8 cellular contexts compared by ENCODE assay signal in genomic region chr20:50451792-50452425, GRCh38. TPM values are rescaled to one million over a fixed set of nuclear protein-coding genes. Genes with fewer than 3 reads are reported as not detected.
A peak's percentile ranks its signal among the peaks of the same experiment; 100 is the strongest.
DNase-seq lines count a peak whose midpoint lies in the region; ATAC-seq and TF ChIP-seq lines count a peak whose summit lies in the region.
"Not testable (repeated sequence)": the region's sequence is repeated elsewhere in the genome, so short reads cannot be mapped to it uniquely, and the experiment has no call there.

No MANE protein-coding gene starts in this region.

- peak overlapping the region in 1 of 2 donors; percentile 73 for H3K9ac ChIP-seq in colonic mucosa (ENCODE audit: low read depth in 2 of 2, low read length in 2 of 2)

- not testable (repeated sequence) for TF ChIP-seq POLR2A in uterus (IDR thresholded peaks at IDR 0.05)

- not testable (repeated sequence) for H3K4me3 Mint-ChIP-seq in Caco-2 (ENCODE audit: unreplicated experiment)
- H3K4me3 Mint-ChIP-seq in activated naive CD8-positive, alpha-beta T cell treated with anti-CD3 and anti-CD28 coated beads for 36 hours: peak overlapping the region; percentile 15
- H3K4me3 Mint-ChIP-seq in natural killer cell treated with Interleukin-12 subunit alpha and Interleukin-12 subunit beta and Interleukin-15 and Interleukin-18, amount 100 ng/mL, for 72 hours: peak overlapping the region; percentile 80
- peak overlapping the region; percentile 64 for H3K4me3 Mint-ChIP-seq in stimulated activated effector memory CD8-positive, alpha-beta T cell treated with anti-CD3 and anti-CD28 coated beads, Interleukin-12 subunit alpha, Interleukin-12 subunit beta, amount 100 ng/mL, for 72 hours

- H3K79me2 ChIP-seq in PC-9 (ENCODE audit: low read depth): not testable (repeated sequence)

- H3K9me2 ChIP-seq in PC-9 (ENCODE audit: insufficient read depth): not testable (repeated sequence)

- CTCF ChIA-PET in Caco-2 (lab: Charles Lee): interaction anchor here (1.2 to 2.7 kb wide), 2 partner anchors 39 to 261 kb away, joined by 3 to 9 read pairs; partner anchors contain the start of gene CEBPB
- CTCF ChIA-PET in PC-9 (lab: Charles Lee): not testable (repeated sequence)

- H3K4me2 ChIP-seq in PC-9: peak overlapping the region; percentile 51

- not testable (repeated sequence) for BruUV-seq in Caco-2 (replicated peaks; lab: Mats Ljungman, UMichigan); PC-9 (replicated peaks; lab: Mats Ljungman, UMichigan)

- H3K27me3 ChIP-seq in Caco-2 (replicated peaks; ENCODE audit: control insufficient read depth, insufficient read depth, low read length); PC-9 (ENCODE audit: insufficient read depth, low read depth); colonic mucosa; right atrium auricular region; uterus: not testable (repeated sequence)

- H3K4me1 ChIP-seq in Caco-2 (peaks cover 74% of the 10 kb centered on the region), PC-9 (replicated peaks; ENCODE audit: insufficient read depth) (peaks cover 23% of the 10 kb centered on the region), right atrium auricular region (peaks cover 0 to 41% of the 10 kb centered on the region in 2 donors)
- H3K4me1 ChIP-seq in colonic mucosa, uterus: not testable (repeated sequence)

- not testable (repeated sequence) for H3K9me3 Mint-ChIP-seq in Caco-2 (ENCODE audit: unreplicated experiment); activated naive CD8-positive, alpha-beta T cell treated with anti-CD3 and anti-CD28 coated beads for 36 hours; natural killer cell treated with Interleukin-12 subunit alpha and Interleukin-12 subunit beta and Interleukin-15 and Interleukin-18, amount 100 ng/mL, for 72 hours; stimulated activated effector memory CD8-positive, alpha-beta T cell treated with anti-CD3 and anti-CD28 coated beads, Interleukin-12 subunit alpha, Interleukin-12 subunit beta, amount 100 ng/mL, for 72 hours

- peaks cover 72% of the 10 kb centered on the region for H3K4me1 Mint-ChIP-seq in Caco-2 (ENCODE audit: low read depth, unreplicated experiment)
- peaks cover 18% of the 10 kb centered on the region for H3K4me1 Mint-ChIP-seq in activated naive CD8-positive, alpha-beta T cell treated with anti-CD3 and anti-CD28 coated beads for 36 hours
- peaks cover 58 to 64% of the 10 kb centered on the region in 2 donors for H3K4me1 Mint-ChIP-seq in natural killer cell treated with Interleukin-12 subunit alpha and Interleukin-12 subunit beta and Interleukin-15 and Interleukin-18, amount 100 ng/mL, for 72 hours (ENCODE audit: low read depth in 2 of 2)
- peaks cover 29% of the 10 kb centered on the region for H3K4me1 Mint-ChIP-seq in stimulated activated effector memory CD8-positive, alpha-beta T cell treated with anti-CD3 and anti-CD28 coated beads, Interleukin-12 subunit alpha, Interleukin-12 subunit beta, amount 100 ng/mL, for 72 hours

- H2AFZ ChIP-seq in PC-9: not testable (repeated sequence)

- intact Hi-C loops in Caco-2 (cut with micrococcal nuclease; ENCODE audit: unreplicated experiment); PC-9 (cut with micrococcal nuclease; ENCODE audit: unreplicated experiment); uterus (cut with DNase I; ENCODE audit: low total_unique reads): not testable (repeated sequence)
- intact Hi-C loops in colonic mucosa (cut with DNase I): loop anchor here (10.0 kb wide), 1 partner anchor 87 kb away; no protein-coding TSS in a partner anchor

- not testable (repeated sequence) for H3K9me3 ChIP-seq in Caco-2; PC-9 (ENCODE audit: insufficient read depth, low read depth); colonic mucosa; right atrium auricular region; uterus

- not testable (repeated sequence) for ATAC-seq in natural killer cell treated with Interleukin-12 subunit alpha and Interleukin-12 subunit beta and Interleukin-15 and Interleukin-18, amount 100 ng/mL, for 72 hours; stimulated activated effector memory CD8-positive, alpha-beta T cell treated with anti-CD3 and anti-CD28 coated beads, Interleukin-12 subunit alpha, Interleukin-12 subunit beta, amount 100 ng/mL, for 72 hours

- not testable (repeated sequence) for DNase-seq in Caco-2; PC-9; activated naive CD8-positive, alpha-beta T cell treated with anti-CD3 and anti-CD28 coated beads for 36 hours; colonic mucosa; right atrium auricular region (ENCODE audit: low spot score); natural killer cell treated with Interleukin-12 subunit alpha and Interleukin-12 subunit beta and Interleukin-15 and Interleukin-18, amount 100 ng/mL, for 72 hours (ENCODE audit: low spot score); stimulated activated effector memory CD8-positive, alpha-beta T cell treated with anti-CD3 and anti-CD28 coated beads, Interleukin-12 subunit alpha, Interleukin-12 subunit beta, amount 100 ng/mL, for 72 hours (ENCODE audit: low spot score in 2 of 2); uterus

- H3K27me3 Mint-ChIP-seq in Caco-2 (ENCODE audit: insufficient read depth, unreplicated experiment): not testable (repeated sequence)
- H3K27me3 Mint-ChIP-seq in activated naive CD8-positive, alpha-beta T cell treated with anti-CD3 and anti-CD28 coated beads for 36 hours: peaks cover 63% of the 10 kb centered on the region
- H3K27me3 Mint-ChIP-seq in natural killer cell treated with Interleukin-12 subunit alpha and Interleukin-12 subunit beta and Interleukin-15 and Interleukin-18, amount 100 ng/mL, for 72 hours: peaks cover 26 to 37% of the 10 kb centered on the region in 2 donors

- not testable (repeated sequence) for H4K20me1 ChIP-seq in PC-9 (ENCODE audit: insufficient read depth)

- peaks cover 26% of the 10 kb centered on the region; the same call in 1 of the 2 replicates for H3F3A ChIP-seq in PC-9 (ENCODE audit: insufficient read depth, low read depth)

- POLR2A ChIA-PET in Caco-2 (lab: Charles Lee) (interaction anchor here (0.8 kb wide), 1 partner anchor 234 kb away, joined by 3 read pairs; no protein-coding TSS in a partner anchor), PC-9 (lab: Charles Lee; ENCODE audit: unreplicated experiment) (interaction anchor here (0.7 kb wide), 1 partner anchor 195 kb away, joined by 3 read pairs; no protein-coding TSS in a partner anchor)

- peak overlapping the region; percentile 85 for H3K27ac Mint-ChIP-seq in Caco-2 (ENCODE audit: unreplicated experiment)
- H3K27ac Mint-ChIP-seq in activated naive CD8-positive, alpha-beta T cell treated with anti-CD3 and anti-CD28 coated beads for 36 hours: not testable (repeated sequence)
- peak overlapping the region; percentile 69 to 71 for H3K27ac Mint-ChIP-seq in natural killer cell treated with Interleukin-12 subunit alpha and Interleukin-12 subunit beta and Interleukin-15 and Interleukin-18, amount 100 ng/mL, for 72 hours
- peak overlapping the region; percentile 84 for H3K27ac Mint-ChIP-seq in stimulated activated effector memory CD8-positive, alpha-beta T cell treated with anti-CD3 and anti-CD28 coated beads, Interleukin-12 subunit alpha, Interleukin-12 subunit beta, amount 100 ng/mL, for 72 hours

- H3K4me3 ChIP-seq in Caco-2 (ENCODE audit: low read depth, low read length); PC-9; colonic mucosa; uterus: not testable (repeated sequence)
- peak overlapping the region; percentile 37 to 41 for H3K4me3 ChIP-seq in right atrium auricular region

- not testable (repeated sequence) for H3K36me3 ChIP-seq in Caco-2 (ENCODE audit: control insufficient read depth, insufficient read depth, low read length); PC-9 (ENCODE audit: low read depth); colonic mucosa; right atrium auricular region; uterus

- not testable (repeated sequence) for TF ChIP-seq CTCF in Caco-2 (IDR thresholded peaks at IDR 0.05; ENCODE audit: insufficient read depth in 1 of 2, low read depth in 1 of 2, low read length in 1 of 2, severe bottlenecking in 1 of 2, unreplicated experiment in 1 of 2); PC-9 (conservative IDR thresholded peaks at IDR 0.05); colonic mucosa (IDR thresholded peaks at IDR 0.05); right atrium auricular region (IDR thresholded peaks at IDR 0.05); uterus (IDR thresholded peaks at IDR 0.05)

- H3K27ac ChIP-seq in PC-9: not testable (repeated sequence)
- H3K27ac ChIP-seq in colonic mucosa: peak overlapping the region; percentile 15
- H3K27ac ChIP-seq in right atrium auricular region: peak overlapping the region; percentile 85 to 89
- peak overlapping the region; percentile 89 to 91 for H3K27ac ChIP-seq in uterus

- peaks cover 16% of the 10 kb centered on the region for H3K36me3 Mint-ChIP-seq in Caco-2 (ENCODE audit: insufficient read depth, unreplicated experiment)
- not testable (repeated sequence) for H3K36me3 Mint-ChIP-seq in activated naive CD8-positive, alpha-beta T cell treated with anti-CD3 and anti-CD28 coated beads for 36 hours; natural killer cell treated with Interleukin-12 subunit alpha and Interleukin-12 subunit beta and Interleukin-15 and Interleukin-18, amount 100 ng/mL, for 72 hours; stimulated activated effector memory CD8-positive, alpha-beta T cell treated with anti-CD3 and anti-CD28 coated beads, Interleukin-12 subunit alpha, Interleukin-12 subunit beta, amount 100 ng/mL, for 72 hours

RNA-seq across cellular contexts. Expression of gene PTPN1, which starts 58.3 kb away (rescaled TPM):
- total RNA-seq in Caco-2 (2022) (65.0 and 65.2 TPM in 2 replicates), PC-9 (2021) (46.3 and 59.8 TPM in 2 replicates), colonic mucosa (10 to 100 TPM; 33.2 to 37.9 TPM), right atrium auricular region (10 to 100 TPM; 28.1 to 38.7 TPM), uterus (10 to 100 TPM; 14.1 to 33.9 (median 20.2) TPM)
- total RNA-seq in activated naive CD8-positive, alpha-beta T cell treated with anti-CD3 and anti-CD28 coated beads for 36 hours: 10 to 100 TPM; 53.0 to 54.0 TPM
- total RNA-seq in natural killer cell treated with Interleukin-12 subunit alpha and Interleukin-12 subunit beta and Interleukin-15 and Interleukin-18, amount 100 ng/mL, for 72 hours: 100 to 1,000 TPM in 1 of 2 donors, 10 to 100 TPM in 1; 74.3 to 105 TPM
